In genomic region chr3:105842449-105842848, GRCh38 we compare ENCODE assay signal across 16 cellular contexts.
"Had no signal": no experiment of that assay in that cellular context is flagged by ENCODE, and none has a peak within 500 bp of the region (broad histone marks: within the 10 kb centered on the region; RNA-seq: fewer than 3 reads in every experiment).

No MANE protein-coding gene starts in this region.

- H3K27ac Mint-ChIP-seq: endodermal cell, progenitor cell of endocrine pancreas had no signal

- DNase-seq: activated CD4-positive, alpha-beta T cell treated with anti-CD3 and anti-CD28 coated beads, Interleukin-2, amount 50 U/mL, for 4 hours; activated CD4-positive, CD25-positive, alpha-beta regulatory T cell; amygdala; brain microvascular endothelial cell; dermis blood vessel endothelial cell; endodermal cell; hypothalamus; lower lobe of right lung; naive thymus-derived CD4-positive, alpha-beta T cell; occipital lobe; SK-N-SH; stimulated activated CD4-positive, alpha-beta T cell treated with anti-CD3 and anti-CD28 coated beads, Interleukin-2, amount 100 ng/mL, for 24 hours; stimulated activated naive CD4-positive, alpha-beta T cell had no signal

- H3K27ac ChIP-seq: brain microvascular endothelial cell, lower lobe of right lung had no signal

- H3K27me3 ChIP-seq: brain microvascular endothelial cell had no signal

- H3K4me3 ChIP-seq: lower lobe of right lung had no signal

- H3K4me3 Mint-ChIP-seq: activated naive CD8-positive, alpha-beta T cell; endodermal cell; naive thymus-derived CD4-positive, alpha-beta T cell had no signal

- ATAC-seq: lower lobe of right lung; naive thymus-derived CD4-positive, alpha-beta T cell; sciatic nerve had no signal

- H3K36me3 ChIP-seq: brain microvascular endothelial cell, lower lobe of right lung had no signal

- H3K27me3 Mint-ChIP-seq: activated naive CD8-positive, alpha-beta T cell; naive thymus-derived CD4-positive, alpha-beta T cell; progenitor cell of endocrine pancreas had no signal

- H3K9me3 Mint-ChIP-seq: endodermal cell had no signal

- H3K9me3 ChIP-seq: lower lobe of right lung, SK-N-SH had no signal
